In genomic region chr6:169427856-169428255, GRCh38 we compare ENCODE assay signal across 1 cellular context.
TF ChIP-seq lines count a peak whose summit lies in the region.

No MANE protein-coding gene starts in this region.

TF ChIP-seq in GM23338, 12 proteins besides CTCF, POLR2A, EP300 and RAD21 (continued from another document):
- TF ChIP-seq REST (IDR thresholded peaks at IDR 0.05; ENCODE audit: unreplicated experiment) = no peak
- no peak for TF ChIP-seq ZNF114 (CRISPR knock-in tag; IDR thresholded peaks at IDR 0.05)
- no peak for TF ChIP-seq EZH2 (IDR thresholded peaks at IDR 0.05; ENCODE audit: low read depth, unreplicated experiment)
- TF ChIP-seq ZNF331 (CRISPR knock-in tag; IDR thresholded peaks at IDR 0.05; ENCODE audit: low read depth) = no peak
- TF ChIP-seq POLR2AphosphoS5 (IDR thresholded peaks at IDR 0.05; ENCODE audit: low read depth) = no peak
- TF ChIP-seq NANOG (IDR thresholded peaks at IDR 0.05; ENCODE audit: borderline replicate concordance) = no peak
- TF ChIP-seq ETS1 (IDR thresholded peaks at IDR 0.05) = no peak
